ENCODE assay signal across 8 cellular contexts in the genomic region with DNA sequence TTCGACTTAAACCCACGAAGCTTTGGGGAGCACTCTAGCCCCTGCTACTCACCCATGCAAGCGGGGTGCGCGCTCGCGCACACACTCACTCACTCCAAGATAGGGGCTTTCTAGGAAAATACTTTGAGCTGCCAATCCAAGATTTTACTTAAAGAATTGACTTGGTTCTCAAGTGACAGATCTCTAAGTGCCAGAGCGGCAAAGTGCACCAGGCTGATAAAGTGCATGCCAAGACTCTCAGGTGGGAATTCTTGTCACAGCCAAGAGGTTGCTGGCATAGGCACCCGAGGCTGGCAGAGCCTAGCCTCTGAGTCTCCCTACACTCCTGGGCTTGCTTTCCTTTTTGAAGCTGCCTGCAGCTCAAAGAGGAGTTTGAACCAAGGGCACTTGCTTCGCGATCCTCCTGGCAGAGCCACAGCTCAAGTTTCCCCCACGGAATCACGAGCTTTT. TPM values are rescaled to one million over a fixed set of nuclear protein-coding genes. Genes with fewer than 3 reads are reported as not detected.
DNase-seq lines count a peak whose midpoint lies in the region; ATAC-seq and TF ChIP-seq lines count a peak whose summit lies in the region.

No MANE protein-coding gene starts in this region.

- H3K27ac ChIP-seq in Panc1 (ENCODE audit: low read length): peak overlapping the region; percentile 100

- CTCF ChIA-PET in Panc1 (lab: Charles Lee): interaction anchor here (0.6 to 1.3 kb wide), 4 partner anchors 439 to 1164 kb away, joined by 3 to 9 read pairs (median 3); no protein-coding TSS in a partner anchor

- no peak for TF ChIP-seq CTCF in Panc1 (IDR thresholded peaks at IDR 0.05)
- TF ChIP-seq CTCF in epithelial cell of esophagus (IDR thresholded peaks at IDR 0.05; ENCODE audit: insufficient read depth, low read depth, low read length, missing control alignments): no peak

- ATAC-seq in Panc1 (peak; percentile 5), HG02763 (IDR thresholded peaks at IDR 0.05; ENCODE audit: unreplicated experiment) (no peak), HG03135 (IDR thresholded peaks at IDR 0.05; ENCODE audit: unreplicated experiment) (no peak)

- H3K9me3 ChIP-seq in Panc1 (ENCODE audit: control insufficient read depth, insufficient read depth, low read depth, low read length): no peaks in the 10 kb centered on the region
- no peaks in the 10 kb centered on the region for H3K9me3 ChIP-seq in neuron (ENCODE audit: low read length)

- H3K36me3 ChIP-seq in Panc1 (ENCODE audit: control insufficient read depth, insufficient read depth, low read length) (peaks cover 19% of the 10 kb centered on the region), neuron (ENCODE audit: insufficient read depth, low read length) (no peaks in the 10 kb centered on the region)

- H3K27me3 ChIP-seq in Panc1 (ENCODE audit: control insufficient read depth, insufficient read depth, low read length) (no peaks in the 10 kb centered on the region), neuron (ENCODE audit: insufficient read depth, low read length) (peaks cover 46% of the 10 kb centered on the region)

- peak overlapping the region; percentile 86 for H2AFZ ChIP-seq in neuron (ENCODE audit: low read depth, low read length)

- intact Hi-C loops in Panc1 (cut with micrococcal nuclease; ENCODE audit: unreplicated experiment): loop anchor here (10.0 kb wide), 3 partner anchors 188 to 728 kb away; a partner anchor contains a TSS

- no TSS peak for BruUV-seq in Panc1 (replicated peaks; lab: Mats Ljungman, UMichigan)

- POLR2A ChIA-PET in Panc1 (lab: Charles Lee): interaction anchor here (1.4 to 1.5 kb wide), 2 partner anchors 9 to 14 kb away, joined by 5 read pairs; no protein-coding TSS in a partner anchor

- peaks cover 30% of the 10 kb centered on the region for H3K4me1 ChIP-seq in Panc1 (ENCODE audit: control insufficient read depth, insufficient read depth, low read length)
- peaks cover 46% of the 10 kb centered on the region for H3K4me1 ChIP-seq in neuron (ENCODE audit: insufficient read depth, low read length)

- in situ Hi-C loops in Panc1 (cut with HindIII; ENCODE audit: low pct_unique_long_range_greater_than_20kb, low sequenced_read_pairs): loop anchor here (5.0 to 25.0 kb wide), 3 partner anchors 70 to 715 kb away; no protein-coding TSS in a partner anchor

- H3K4me3 ChIP-seq in Panc1 (ENCODE audit: low read depth in 2 of 2, low read length in 2 of 2) (peak overlapping the region; percentile 64 to 90), epithelial cell of esophagus (ENCODE audit: low read length) (peak overlapping the region; percentile 90), neuron (ENCODE audit: low read length) (peak overlapping the region; percentile 67)

- DNase-seq in Daoy (ENCODE audit: low read depth): peak; percentile 44
- no peak for DNase-seq in Panc1 (ENCODE audit: low read depth, low spot score)
- DNase-seq in epithelial cell of esophagus (ENCODE audit: low read depth): peak; percentile 34
- no peak for DNase-seq in NCI-H510A treated with DMSO at 0.1 percent for 48 hours (lab: John Stamatoyannopoulos, UW)
- no peak for DNase-seq in NCI-H1092 (lab: John Stamatoyannopoulos, UW)

RNA-seq across cellular contexts. Expression of a gene that starts 2.6 kb away (rescaled TPM):
- total RNA-seq in Daoy (2014; rRNA removed; shearing (Covaris generic)): 16.3 and 26.2 TPM in 2 replicates
- total RNA-seq in Panc1 (2021; ENCODE audit: unreplicated experiment): 263 TPM
- 316 TPM for polyA plus RNA-seq in Panc1 (2012; ENCODE audit: insufficient read length)

RNA-seq across cellular contexts. Expression of a gene that starts 8.3 kb away (rescaled TPM):
- total RNA-seq in Daoy (2014; rRNA removed; shearing (Covaris generic)): 19.4 and 23.4 TPM in 2 replicates
- total RNA-seq in Panc1 (2021; ENCODE audit: unreplicated experiment): 65.0 TPM
- polyA plus RNA-seq in Panc1 (2012; ENCODE audit: insufficient read length): 30.9 TPM

Comparison
In these comparisons a context has a peak if more than half of its experiments do, and no peak if none do; other contexts are left out.
1. DNase-seq: peak in Daoy (single experiment) and epithelial cell of esophagus (single experiment); none in Panc1 (single experiment), NCI-H510A treated with DMSO at 0.1 percent for 48 hours (single experiment) and NCI-H1092 (single experiment).
2. Peak in every context shown above with its lines, with median percentiles within 50 percentile points of each other: H3K4me3 ChIP-seq.